ENCODE assay signal across 16 cellular contexts in genomic region chr9:135088979-135089847, GRCh38. TPM values are rescaled to one million over a fixed set of nuclear protein-coding genes. Genes with fewer than 3 reads are reported as not detected.
A peak's percentile ranks its signal among the peaks of the same experiment; 100 is the strongest.
DNase-seq lines count a peak whose midpoint lies in the region; ATAC-seq and TF ChIP-seq lines count a peak whose summit lies in the region.
"Had no signal": no experiment of that assay in that cellular context is flagged by ENCODE, and none has a peak within 500 bp of the region (broad histone marks: within the 10 kb centered on the region; RNA-seq: fewer than 3 reads in every experiment).

No MANE protein-coding gene starts in this region.

- H3K27me3 ChIP-seq in breast epithelium (peaks cover 0 to 29% of the 10 kb centered on the region in 2 donors), heart left ventricle (peaks cover 15 to 49% (median 23%) of the 10 kb centered on the region in 9 donors), neural progenitor cell (peaks cover 64% of the 10 kb centered on the region)
- H3K27me3 ChIP-seq: MG63 had no signal

- H3K36me3 ChIP-seq in breast epithelium (no peaks in the 10 kb centered on the region), heart left ventricle (no peaks in the 10 kb centered on the region), neural progenitor cell (no peaks in the 10 kb centered on the region)
- H3K36me3 ChIP-seq: MG63, transverse colon had no signal

- POLR2A ChIA-PET in MCF 10A (lab: Yijun Ruan, JAX), result no interaction called here

- H3K27ac ChIP-seq in breast epithelium (no peak overlapping the region), heart left ventricle (no peak overlapping the region), neural progenitor cell (no peak overlapping the region)
- H3K27ac ChIP-seq: transverse colon had no signal

- H3K9me3 ChIP-seq in breast epithelium, result no peaks in the 10 kb centered on the region
- no peaks in the 10 kb centered on the region for H3K9me3 ChIP-seq in heart left ventricle
- no peaks in the 10 kb centered on the region for H3K9me3 ChIP-seq in neural progenitor cell (ENCODE audit: low read depth)
- H3K9me3 ChIP-seq: A549, MG63, transverse colon had no signal

- CTCF ChIA-PET in MCF 10A (lab: Yijun Ruan, JAX), result interaction anchor here (0.6 to 1.1 kb wide), 2 partner anchors 66 to 304 kb away, joined by 3 read pairs; no protein-coding TSS in a partner anchor

- DNase-seq in breast epithelium (ENCODE audit: low spot score in 2 of 2), result no peak
- DNase-seq in MCF 10A (ENCODE audit: unreplicated experiment), result no peak
- peak in 1 of 5 donors; percentile 54 for DNase-seq in heart left ventricle
- no peak for DNase-seq in neural progenitor cell (ENCODE audit: low spot score)
- no peak for DNase-seq in DMS53 (lab: John Stamatoyannopoulos, UW)
- DNase-seq in midbrain (lab: John Stamatoyannopoulos, UW), result no peak
- DNase-seq: activated CD4-positive, alpha-beta memory T cell treated with anti-CD3 and anti-CD28 coated beads, Interleukin-2, amount 10 ng/mL, durations not matched to agents 7 days and 5 days; activated effector memory CD4-positive, alpha-beta T cell treated with Interleukin-2 at 50 U/mL for 16 hours; anterior cingulate cortex; MG63; NK-92 treated with Interleukin-12 subunit alpha and Interleukin-12 subunit beta, amount 100 ng/mL, for 24 hours; stimulated activated CD4-positive, alpha-beta T cell treated with anti-CD3 and anti-CD28 coated beads, Interleukin-15, amount 100 ng/mL, for 24 hours; transverse colon had no signal

- H3K4me1 ChIP-seq in breast epithelium (peaks cover 0 to 11% of the 10 kb centered on the region in 2 donors), heart left ventricle (peaks cover 0 to 34% (median 19%) of the 10 kb centered on the region in 12 donors), neural progenitor cell (peaks cover 5% of the 10 kb centered on the region)

- no peak overlapping the region for H3K9ac ChIP-seq in neural progenitor cell

- TF ChIP-seq POLR2A in breast epithelium (IDR thresholded peaks at IDR 0.05) (no peak), heart left ventricle (IDR thresholded peaks at IDR 0.05) (no peak)

- H3K27ac Mint-ChIP-seq in MCF 10A (ENCODE audit: low read depth, unreplicated experiment) (no peak overlapping the region), neural progenitor cell (no peak overlapping the region)
- H3K27ac Mint-ChIP-seq: activated CD4-positive, alpha-beta memory T cell treated with anti-CD3 and anti-CD28 coated beads, Interleukin-2, amount 10 ng/mL, durations not matched to agents 7 days and 5 days had no signal

- H4K20me1 ChIP-seq in neural progenitor cell (ENCODE audit: low read depth), result peaks cover 74% of the 10 kb centered on the region

- H3K4me1 Mint-ChIP-seq in MCF 10A (ENCODE audit: insufficient read depth, unreplicated experiment) (no peaks in the 10 kb centered on the region), neural progenitor cell (peaks cover 13% of the 10 kb centered on the region)

- H3K36me3 Mint-ChIP-seq in MCF 10A (ENCODE audit: insufficient read depth, unreplicated experiment) (no peaks in the 10 kb centered on the region), neural progenitor cell (peaks cover 5% of the 10 kb centered on the region)

- WGBS in heart left ventricle, 4 donors, result 43 to 54% (median 48%) methylated on average over 26 to 35 of the region's 35 CpGs

- peaks cover 9% of the 10 kb centered on the region for H3K9me3 Mint-ChIP-seq in MCF 10A (ENCODE audit: unreplicated experiment)
- no peaks in the 10 kb centered on the region for H3K9me3 Mint-ChIP-seq in neural progenitor cell

- no peaks in the 10 kb centered on the region for H3K79me2 ChIP-seq in neural progenitor cell (ENCODE audit: low read depth)

- peaks cover 5% of the 10 kb centered on the region for H3F3A ChIP-seq in neural progenitor cell (ENCODE audit: low read depth)

- intact Hi-C loops in breast epithelium (cut with DNase I; ENCODE audit: low total_unique reads) (loop anchor here (10.0 kb wide), 1 partner anchor 316 kb away; no protein-coding TSS in a partner anchor), MCF 10A (cut with micrococcal nuclease) (no loop called here), heart left ventricle (cut with DNase I) (loop anchor here in 2 of 10 donors (5.0 to 10.0 kb wide), 2 partner anchors 392 to 394 kb away; no protein-coding TSS in a partner anchor)

- peak overlapping the region; percentile 88 for H3K4me2 ChIP-seq in neural progenitor cell

- TF ChIP-seq CTCF in breast epithelium (IDR thresholded peaks at IDR 0.05) (no peak), MCF 10A (IDR thresholded peaks at IDR 0.05; ENCODE audit: unreplicated experiment) (no peak), heart left ventricle (IDR thresholded peaks at IDR 0.05) (no peak), neural progenitor cell (IDR thresholded peaks at IDR 0.05) (no peak)

- no peak overlapping the region for H2AFZ ChIP-seq in neural progenitor cell (replicated peaks)

- no peak for ATAC-seq in heart left ventricle
- ATAC-seq in HG03135 (IDR thresholded peaks at IDR 0.05; ENCODE audit: unreplicated experiment), result no peak
- ATAC-seq in GM21360 (IDR thresholded peaks at IDR 0.05; ENCODE audit: unreplicated experiment), result no peak
- ATAC-seq: A549 had no signal

- H3K4me3 Mint-ChIP-seq in MCF 10A (ENCODE audit: unreplicated experiment) (no peak overlapping the region), neural progenitor cell (peak overlapping the region; percentile 71)
- H3K4me3 Mint-ChIP-seq: activated CD4-positive, alpha-beta memory T cell treated with anti-CD3 and anti-CD28 coated beads, Interleukin-2, amount 10 ng/mL, durations not matched to agents 7 days and 5 days had no signal

- H3K27me3 Mint-ChIP-seq in MCF 10A (ENCODE audit: insufficient read depth, unreplicated experiment), result peaks cover 32% of the 10 kb centered on the region
- peaks cover 36% of the 10 kb centered on the region for H3K27me3 Mint-ChIP-seq in neural progenitor cell (ENCODE audit: insufficient read depth, low read depth)

- H3K4me3 ChIP-seq in breast epithelium, result peak overlapping the region; percentile 41 to 72 (median 49)
- peak overlapping the region in 8 of 12 donors; percentile 22 to 63 (median 53) for H3K4me3 ChIP-seq in heart left ventricle
- peak overlapping the region; percentile 48 for H3K4me3 ChIP-seq in neural progenitor cell

- BruUV-seq in MCF 10A (replicated peaks; lab: Mats Ljungman, UMichigan), result no TSS peak

RNA-seq across cellular contexts. Expression of gene OLFM1, which starts 1.7 kb away (rescaled TPM):
- total RNA-seq in breast epithelium (10 to 100 TPM; 17.4 to 25.2 (median 22.1) TPM), MCF 10A (2022) (not detected in 2 replicates), heart left ventricle (10 to 100 TPM in 3 of 9 donors, 1 to 10 TPM in 6; 3.5 to 11.8 (median 8.1) TPM), neural progenitor cell (ENCODE audit: low replicate concordance) (4.0 and 6.6 TPM in 2 replicates)
- 1 to 10 TPM; 6.5 to 8.2 TPM for polyA plus RNA-seq in heart left ventricle
- total RNA-seq: activated CD4-positive, alpha-beta memory T cell treated with anti-CD3 and anti-CD28 coated beads, Interleukin-2, amount 10 ng/mL, durations not matched to agents 7 days and 5 days had no signal
